23 cellular contexts compared by ENCODE assay signal in genomic region chr7:157863906-157864810, GRCh38.
A peak's percentile ranks its signal among the peaks of the same experiment; 100 is the strongest.
DNase-seq lines count a peak whose midpoint lies in the region; ATAC-seq, FAIRE-seq and TF ChIP-seq lines count a peak whose summit lies in the region.
"Had no signal": no experiment of that assay in that cellular context is flagged by ENCODE, and none has a peak within 500 bp of the region (broad histone marks: within the 10 kb centered on the region; RNA-seq: fewer than 3 reads in every experiment).

No MANE protein-coding gene starts in this region.

- no peak for FAIRE-seq in H1 (lab: Jason Lieb, UNC)
- FAIRE-seq: GM12892, GM19239 had no signal

- H2AFZ ChIP-seq in H1 (ENCODE audit: low read length) (no peak overlapping the region), PC-9 (no peak overlapping the region)

- H3K14ac ChIP-seq in H1 (ENCODE audit: insufficient read length), result no peak overlapping the region

- H3K27me3 ChIP-seq in H1 (replicated peaks in 1 of 4; ENCODE audit: control insufficient read depth in 3 of 4, extremely low read depth in 1 of 4, insufficient read depth in 3 of 4, low read length in 3 of 4) (no peaks in the 10 kb centered on the region), spleen (replicated peaks in 1 of 7) (peaks cover 0 to 6% (median 0%) of the 10 kb centered on the region in 7 donors), PC-9 (ENCODE audit: insufficient read depth, low read depth) (peaks cover 84% of the 10 kb centered on the region)
- H3K27me3 ChIP-seq: MG63 had no signal

- ATAC-seq in HG03469 (IDR thresholded peaks at IDR 0.05; ENCODE audit: unreplicated experiment), result no peak

- H3K9me2 ChIP-seq in PC-9 (ENCODE audit: insufficient read depth), result no peaks in the 10 kb centered on the region

- no peak overlapping the region for H3K23ac ChIP-seq in H1 (ENCODE audit: insufficient read length)

- H2BK20ac ChIP-seq in H1 (ENCODE audit: low read length), result no peak overlapping the region

- H3K56ac ChIP-seq in H1 (replicated peaks; ENCODE audit: insufficient read length, low read depth, low read length), result no peak overlapping the region

- H3K18ac ChIP-seq in H1 (ENCODE audit: extremely low read depth, low read length), result no peak overlapping the region

- TF ChIP-seq RAD21 in H1 (IDR thresholded peaks at IDR 0.05 in 1 of 2, conservative IDR thresholded peaks at IDR 0.05 in 1 of 2; ENCODE audit: low read depth in 2 of 2, low read length in 2 of 2), result peak; percentile 15 to 38; a peak in 2 of 4 replicates

- H3K4ac ChIP-seq in H1 (replicated peaks; ENCODE audit: insufficient read length, low read depth, low read length), result no peak overlapping the region

- peak; percentile 3 for DNase-seq in NCI-H2107 treated with DMSO at 0.1 percent for 48 hours (lab: John Stamatoyannopoulos, UW; ENCODE audit: unreplicated experiment)
- no peak for DNase-seq in NCI-H2107 (lab: John Stamatoyannopoulos, UW)
- DNase-seq in LNCaP clone FGC (ENCODE audit: low read depth), result no peak
- no peak for DNase-seq in H1 (ENCODE audit: low read depth in 1 of 2, low spot score in 2 of 2)
- DNase-seq in spleen, result peak; percentile 70
- no peak for DNase-seq in PC-9
- DNase-seq in SW480 (ENCODE audit: low spot score), result no peak
- DNase-seq: Calu3; DMS79 treated with DMSO at 0.1 percent for 48 hours; KBM-7; MG63; NCI-H2029; NCI-H2171; NCI-H345; NCI-H510A treated with DMSO at 0.1 percent for 48 hours; NK-92 treated with Interleukin-12 subunit alpha and Interleukin-12 subunit beta, amount 100 ng/mL, for 24 hours; SHP77 had no signal

- TF ChIP-seq POLR2A in H1 (IDR thresholded peaks at IDR 0.05; ENCODE audit: control extremely low read depth in 1 of 2, low read depth in 2 of 2, low read length in 2 of 2) (no peak), spleen (IDR thresholded peaks at IDR 0.05) (no peak)

- H3F3A ChIP-seq in PC-9 (ENCODE audit: insufficient read depth, low read depth), result no peaks in the 10 kb centered on the region

- H3K4me2 ChIP-seq in H1 (ENCODE audit: insufficient read depth in 1 of 2, low read depth in 2 of 2, low read length in 2 of 2), result no peak overlapping the region
- no peak overlapping the region for H3K4me2 ChIP-seq in PC-9

- CTCF ChIA-PET in H1 (lab: Charles Lee; ENCODE audit: partially characterized antibody) (interaction anchor here (1.4 to 1.5 kb wide), 2 partner anchors 8 to 11 kb away, joined by 3 to 4 read pairs; no protein-coding TSS in a partner anchor), PC-9 (lab: Charles Lee) (no interaction called here)

- BruUV-seq in PC-9 (replicated peaks; lab: Mats Ljungman, UMichigan), result no TSS peak

- no peaks in the 10 kb centered on the region for H3K79me1 ChIP-seq in H1 (ENCODE audit: low read depth, low read length)

- no peak overlapping the region for H4K5ac ChIP-seq in H1 (ENCODE audit: insufficient read length, low read depth, low read length)

- TF ChIP-seq CTCF in LNCaP clone FGC (IDR thresholded peaks at IDR 0.05; ENCODE audit: control insufficient read depth, extremely low read depth, insufficient read depth), result peak; percentile 33
- TF ChIP-seq CTCF in H1 (IDR thresholded peaks at IDR 0.05; ENCODE audit: control extremely low read depth in 1 of 3, insufficient read depth in 1 of 3, low read depth in 1 of 3, low read length in 3 of 3), result peak in 1 of 3 experiments; percentile 0; a peak in 1 of 4 replicates
- TF ChIP-seq CTCF in spleen (IDR thresholded peaks at IDR 0.05 in 8 of 11, conservative IDR thresholded peaks at IDR 0.05 in 3 of 11), result no peak
- TF ChIP-seq CTCF in PC-9 (conservative IDR thresholded peaks at IDR 0.05), result no peak

- peaks cover 0 to 2% of the 10 kb centered on the region in 2 experiments for H4K20me1 ChIP-seq in H1 (replicated peaks in 1 of 2; ENCODE audit: control insufficient read depth in 1 of 2, insufficient read depth in 2 of 2, low read length in 2 of 2)
- no peaks in the 10 kb centered on the region for H4K20me1 ChIP-seq in PC-9 (ENCODE audit: insufficient read depth)

- peak overlapping the region; percentile 59 for H4K8ac ChIP-seq in H1 (ENCODE audit: extremely low read depth, insufficient read depth, low read length)

- H3K4me3 ChIP-seq in LNCaP clone FGC (ENCODE audit: low read depth, low read length), result no peak overlapping the region
- no peak overlapping the region for H3K4me3 ChIP-seq in H1 (ENCODE audit: extremely low read depth in 1 of 4, insufficient read depth in 2 of 4, low read depth in 3 of 4, low read length in 4 of 4)
- no peak overlapping the region for H3K4me3 ChIP-seq in spleen
- H3K4me3 ChIP-seq in PC-9, result no peak overlapping the region
- H3K4me3 ChIP-seq: MG63 had no signal

- intact Hi-C loops in spleen (cut with DNase I; ENCODE audit: low total_unique reads) (no loop called here), PC-9 (cut with micrococcal nuclease; ENCODE audit: unreplicated experiment) (no loop called here)

- no peak overlapping the region for H2BK120ac ChIP-seq in H1 (replicated peaks; ENCODE audit: low read depth, low read length)

- H3K27ac ChIP-seq in H1 (ENCODE audit: low read depth, low read length), result no peak overlapping the region
- H3K27ac ChIP-seq in spleen, result no peak overlapping the region
- H3K27ac ChIP-seq in PC-9, result no peak overlapping the region
- H3K27ac ChIP-seq: 22Rv1, C4-2B, RWPE1 had no signal

- no peak overlapping the region for H4K91ac ChIP-seq in H1 (replicated peaks; ENCODE audit: insufficient read length, low read length)

- H2BK15ac ChIP-seq in H1 (ENCODE audit: low read length), result no peak overlapping the region

- 88% methylated on average over 31 of the region's 31 CpGs; no CpG with 5 or more reads in 1 of the 2 experiments for WGBS in H1 (ENCODE audit: extremely low coverage in 1 of 2, insufficient coverage in 1 of 2, insufficient read length in 1 of 2, insufficient replicate concordance in 2 of 2, low coverage in 1 of 2, low lambda C conversion rate in 2 of 2, missing lambda C conversion rate in 1 of 2), 2 experiments
- WGBS in spleen, 5 donors, result 80 to 89% (median 87%) methylated on average over 28 to 31 of the region's 31 CpGs

- no peak overlapping the region for H2BK5ac ChIP-seq in H1 (ENCODE audit: low read depth, low read length)

- no peaks in the 10 kb centered on the region for H3K79me2 ChIP-seq in H1 (ENCODE audit: control insufficient read depth in 1 of 2, insufficient read depth in 2 of 2, low read length in 2 of 2)
- no peaks in the 10 kb centered on the region for H3K79me2 ChIP-seq in PC-9 (ENCODE audit: low read depth)

- no peak overlapping the region for H2AK5ac ChIP-seq in H1 (ENCODE audit: low read depth, low read length)

- H3K9me3 ChIP-seq in H1 (ENCODE audit: insufficient read depth in 2 of 2, low read depth in 1 of 2, low read length in 1 of 2) (peaks cover 11 to 12% of the 10 kb centered on the region in 2 experiments; a peak in 2 of 4 replicates), spleen (peaks cover 0 to 7% (median 0%) of the 10 kb centered on the region in 8 donors), PC-9 (ENCODE audit: insufficient read depth, low read depth) (no peaks in the 10 kb centered on the region)
- H3K9me3 ChIP-seq: MG63 had no signal

- no peaks in the 10 kb centered on the region; a peak in 1 of 7 replicates for H3K4me1 ChIP-seq in H1 (replicated peaks in 1 of 4; ENCODE audit: control insufficient read depth in 3 of 4, insufficient read depth in 4 of 4, low read length in 3 of 4)
- H3K4me1 ChIP-seq in spleen, result no peaks in the 10 kb centered on the region
- H3K4me1 ChIP-seq in PC-9 (replicated peaks; ENCODE audit: insufficient read depth), result no peaks in the 10 kb centered on the region

- no peak overlapping the region for H2BK12ac ChIP-seq in H1 (ENCODE audit: low read depth, low read length)

- no peaks in the 10 kb centered on the region for H3K23me2 ChIP-seq in H1 (ENCODE audit: low read depth, low read length)

- no peak for TF ChIP-seq EP300 in H1 (IDR thresholded peaks at IDR 0.05; ENCODE audit: borderline replicate concordance in 1 of 2, low read depth in 2 of 2, low read length in 2 of 2)

- no peak overlapping the region for H3K9ac ChIP-seq in H1 (replicated peaks in 1 of 4; ENCODE audit: extremely low read depth in 1 of 4, low read depth in 3 of 4, low read length in 3 of 4)

- POLR2A ChIA-PET in H1 (lab: Charles Lee; ENCODE audit: partially characterized antibody) (no interaction called here), PC-9 (lab: Charles Lee; ENCODE audit: unreplicated experiment) (no interaction called here)

- H3K36me3 ChIP-seq in H1 (ENCODE audit: control insufficient read depth in 2 of 4, insufficient read depth in 4 of 4, low read length in 3 of 4) (no peaks in the 10 kb centered on the region), spleen (no peaks in the 10 kb centered on the region), PC-9 (ENCODE audit: low read depth) (no peaks in the 10 kb centered on the region)
- H3K36me3 ChIP-seq: MG63 had no signal

TF ChIP-seq in H1, 55 proteins besides CTCF, POLR2A, EP300 and RAD21:
- no peak for TF ChIP-seq ZNF274 (IDR thresholded peaks at IDR 0.05; ENCODE audit: borderline replicate concordance, extremely low read depth, low read length)
- no peak for TF ChIP-seq EZH2 (IDR thresholded peaks at IDR 0.05; ENCODE audit: low read depth, low read length, severe bottlenecking)
- peak; percentile 30; the same call in 1 of the 2 replicates for TF ChIP-seq EGR1 (IDR thresholded peaks at IDR 0.05; ENCODE audit: borderline replicate concordance, low read depth, low read length)
- no peak for TF ChIP-seq USF2 (IDR thresholded peaks at IDR 0.05; ENCODE audit: low read length)
- no peak for TF ChIP-seq BACH1 (IDR thresholded peaks at IDR 0.05; ENCODE audit: low read length)

Comparison
In these comparisons a context has a peak if more than half of its experiments do, and no peak if none do; other contexts are left out.
1. DNase-seq: peak in NCI-H2107 treated with DMSO at 0.1 percent for 48 hours (single experiment) and spleen (single experiment); none in NCI-H2107 (single experiment), LNCaP clone FGC (single experiment), H1 (0 of 2), PC-9 (0 of 2) and SW480 (single experiment).